In the genomic region with DNA sequence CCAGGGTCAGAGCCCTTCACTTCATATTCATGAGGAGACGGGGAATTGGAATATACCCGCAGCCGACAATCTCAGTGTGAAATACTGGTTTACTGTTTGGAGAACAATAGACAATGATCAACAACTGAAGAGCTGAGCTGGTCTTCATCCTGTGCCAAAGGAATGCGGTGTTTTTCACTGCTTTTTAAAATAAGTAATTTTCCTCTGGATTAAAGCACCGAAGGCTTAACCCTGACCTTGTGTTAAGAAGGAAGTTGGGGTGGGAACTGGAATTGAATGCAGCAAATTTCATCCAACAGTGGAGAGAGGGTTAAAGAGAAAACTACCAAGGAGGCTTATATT, we compare ENCODE assay signal across 15 cellular contexts. TPM values are rescaled to one million over a fixed set of nuclear protein-coding genes. Genes with fewer than 3 reads are reported as not detected.
DNase-seq lines count a peak whose midpoint lies in the region; ATAC-seq and TF ChIP-seq lines count a peak whose summit lies in the region.
"Had no signal": no experiment of that assay in that cellular context is flagged by ENCODE, and none has a peak within 500 bp of the region (broad histone marks: within the 10 kb centered on the region; RNA-seq: fewer than 3 reads in every experiment).

A gene with protein sequence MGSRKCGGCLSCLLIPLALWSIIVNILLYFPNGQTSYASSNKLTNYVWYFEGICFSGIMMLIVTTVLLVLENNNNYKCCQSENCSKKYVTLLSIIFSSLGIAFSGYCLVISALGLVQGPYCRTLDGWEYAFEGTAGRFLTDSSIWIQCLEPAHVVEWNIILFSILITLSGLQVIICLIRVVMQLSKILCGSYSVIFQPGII (minus strand): TSS at position 119 of the 342 bp plus-strand sequence. CDS start 254 bp downstream, outside the sequence.

- no peaks in the 10 kb centered on the region for H3K27me3 ChIP-seq in GM23338 (ENCODE audit: insufficient read depth)
- H3K27me3 ChIP-seq in iPS-18a (ENCODE audit: control insufficient read depth, insufficient read depth, low read length): no peaks in the 10 kb centered on the region
- H3K27me3 ChIP-seq: BLaER1 treated with 17β-estradiol and CSF1 and Interleukin-3, amounts not matched to agents 10 nM and 100 nM; hepatocyte had no signal

- peak within 1 kb of the TSS; percentile 83 for H3K27ac Mint-ChIP-seq in GM23338
- peak within 1 kb of the TSS; percentile 73 for H3K27ac Mint-ChIP-seq in chondrocyte (ENCODE audit: unreplicated experiment)
- H3K27ac Mint-ChIP-seq: activated CD4-positive, alpha-beta T cell treated with anti-CD3 and anti-CD28 coated beads, Interleukin-2, amount 10 ng/mL, durations not matched to agents 7 days and 5 days; nephron progenitor cell had no signal

- H3K4me1 ChIP-seq in GM23338 (ENCODE audit: insufficient read depth) (peaks cover 18% of the 10 kb centered on the region), iPS-18a (ENCODE audit: control insufficient read depth, low read depth, low read length) (peaks cover 16% of the 10 kb centered on the region)

- H3K9ac ChIP-seq in iPS-18a (ENCODE audit: low read length): peak within 1 kb of the TSS; percentile 19
- H3K9ac ChIP-seq: BLaER1 treated with 17β-estradiol and CSF1 and Interleukin-3, amounts not matched to agents 10 nM and 100 nM had no signal

- H3K36me3 Mint-ChIP-seq in GM23338 (ENCODE audit: low read depth) (no peaks in the 10 kb centered on the region), chondrocyte (ENCODE audit: low read depth) (no peaks in the 10 kb centered on the region)

- H3K4me1 Mint-ChIP-seq in GM23338: peaks cover 16% of the 10 kb centered on the region
- H3K4me1 Mint-ChIP-seq in chondrocyte (ENCODE audit: low read depth): peaks cover 25% of the 10 kb centered on the region
- H3K4me1 Mint-ChIP-seq: activated CD4-positive, alpha-beta T cell treated with anti-CD3 and anti-CD28 coated beads, Interleukin-2, amount 10 ng/mL, durations not matched to agents 7 days and 5 days had no signal

- peak within 1 kb of the TSS; percentile 48 for H3K4me3 Mint-ChIP-seq in GM23338
- H3K4me3 Mint-ChIP-seq in chondrocyte (ENCODE audit: unreplicated experiment): peak within 1 kb of the TSS; percentile 0
- H3K4me3 Mint-ChIP-seq: activated CD4-positive, alpha-beta T cell treated with anti-CD3 and anti-CD28 coated beads, Interleukin-2, amount 10 ng/mL, durations not matched to agents 7 days and 5 days; nephron progenitor cell had no signal

- H3K27ac ChIP-seq in GM23338 (ENCODE audit: low read depth) (peak within 1 kb of the TSS; percentile 48), iPS-18a (ENCODE audit: low read length) (no peak within 1 kb of the TSS)
- H3K27ac ChIP-seq: BLaER1 treated with 17β-estradiol and CSF1 and Interleukin-3, amounts not matched to agents 10 nM and 100 nM; hepatocyte had no signal

- peak within 1 kb of the TSS; percentile 37 for H3K4me2 ChIP-seq in GM23338
- H3K4me2 ChIP-seq: BLaER1 treated with 17β-estradiol and CSF1 and Interleukin-3, amounts not matched to agents 10 nM and 100 nM; hepatocyte had no signal

- DNase-seq in GM23338 (ENCODE audit: low spot score) (peak; percentile 29), chondrocyte (ENCODE audit: low spot score) (no peak), pulmonary artery endothelial cell (ENCODE audit: low read depth, low spot score) (peak; percentile 45), HUDEP-2 (lab: John Stamatoyannopoulos, UW; ENCODE audit: unreplicated experiment in 76 of 76) (no peak), NCI-H2081 treated with DMSO at 0.1 percent for 48 hours (lab: John Stamatoyannopoulos, UW) (no peak), NCI-H748 (lab: John Stamatoyannopoulos, UW; ENCODE audit: unreplicated experiment) (no peak)
- DNase-seq: activated CD4-positive, alpha-beta T cell treated with anti-CD3 and anti-CD28 coated beads, Interleukin-2, amount 10 ng/mL, durations not matched to agents 7 days and 5 days; NCI-H446 treated with DMSO at 0.1 percent for 48 hours; nephron progenitor cell; SIG-M5; stimulated activated CD4-positive, alpha-beta T cell treated with anti-CD3 and anti-CD28 coated beads, Interleukin-4, amount 100 ng/mL, for 4 hours had no signal

- H3K4me3 ChIP-seq in GM23338 (no peak within 1 kb of the TSS), iPS-18a (ENCODE audit: low read length) (peak within 1 kb of the TSS; percentile 33)
- H3K4me3 ChIP-seq: BLaER1 treated with 17β-estradiol and CSF1 and Interleukin-3, amounts not matched to agents 10 nM and 100 nM; hepatocyte had no signal

- H4K20me1 ChIP-seq in GM23338 (replicated peaks; ENCODE audit: insufficient read depth): no peaks in the 10 kb centered on the region
- H4K20me1 ChIP-seq: BLaER1 treated with 17β-estradiol and CSF1 and Interleukin-3, amounts not matched to agents 10 nM and 100 nM had no signal

- no peaks in the 10 kb centered on the region for H3K9me3 Mint-ChIP-seq in GM23338
- no peaks in the 10 kb centered on the region for H3K9me3 Mint-ChIP-seq in chondrocyte (ENCODE audit: low read depth)
- H3K9me3 Mint-ChIP-seq: activated CD4-positive, alpha-beta T cell treated with anti-CD3 and anti-CD28 coated beads, Interleukin-2, amount 10 ng/mL, durations not matched to agents 7 days and 5 days; nephron progenitor cell had no signal

- H3K9me3 ChIP-seq in iPS-18a (ENCODE audit: control insufficient read depth, low read depth, low read length): no peaks in the 10 kb centered on the region
- H3K9me3 ChIP-seq: BLaER1 treated with 17β-estradiol and CSF1 and Interleukin-3, amounts not matched to agents 10 nM and 100 nM had no signal

- H3K27me3 Mint-ChIP-seq in GM23338 (ENCODE audit: insufficient read depth, low read depth, poor library complexity): no peaks in the 10 kb centered on the region
- H3K27me3 Mint-ChIP-seq in chondrocyte (ENCODE audit: low read depth): no peaks in the 10 kb centered on the region

- H3K36me3 ChIP-seq in GM23338 (ENCODE audit: insufficient read depth): no peaks in the 10 kb centered on the region
- no peaks in the 10 kb centered on the region for H3K36me3 ChIP-seq in iPS-18a (ENCODE audit: control insufficient read depth, low read depth, low read length)
- H3K36me3 ChIP-seq: BLaER1 treated with 17β-estradiol and CSF1 and Interleukin-3, amounts not matched to agents 10 nM and 100 nM had no signal

- ATAC-seq in GM23338: peak; percentile 84
- ATAC-seq in GM21515 (IDR thresholded peaks at IDR 0.05; ENCODE audit: unreplicated experiment): no peak

- H3K9me2 ChIP-seq in GM23338 (ENCODE audit: insufficient read depth): no peaks in the 10 kb centered on the region

- H2AFZ ChIP-seq in GM23338: peak within 1 kb of the TSS; percentile 58
- H2AFZ ChIP-seq: hepatocyte had no signal

- no peaks in the 10 kb centered on the region for H3K79me2 ChIP-seq in GM23338 (replicated peaks; ENCODE audit: insufficient read depth)
- H3K79me2 ChIP-seq: hepatocyte had no signal

- no peaks in the 10 kb centered on the region for H3F3A ChIP-seq in GM23338 (replicated peaks; ENCODE audit: low read depth)

- TF ChIP-seq CTCF in GM23338 (conservative IDR thresholded peaks at IDR 0.05; ENCODE audit: low read depth in 2 of 2): no peak
- TF ChIP-seq CTCF in chondrocyte (IDR thresholded peaks at IDR 0.05): no peak

TF ChIP-seq in GM23338, 12 proteins besides CTCF, POLR2A, EP300 and RAD21:
- TF ChIP-seq EZH2 (IDR thresholded peaks at IDR 0.05; ENCODE audit: low read depth, unreplicated experiment): no peak

RNA-seq across cellular contexts. Expression of the gene that starts here (rescaled TPM):
- total RNA-seq in GM23338 (2014; rRNA removed; shearing (Covaris generic)): 1.0 and 1.6 TPM in 2 replicates
- 1.4 and 2.0 TPM in 2 replicates for polyA plus RNA-seq in GM23338 (2016; fragmentation: Nextera tagmentation; extraction: Ambion mirVana)
- total RNA-seq in chondrocyte: 0.20 to 1.4 TPM in 2 of 3 replicates, not detected in the other
- total RNA-seq in pulmonary artery endothelial cell: 81.6 and 267 TPM in 2 replicates
- total RNA-seq: activated CD4-positive, alpha-beta T cell treated with anti-CD3 and anti-CD28 coated beads, Interleukin-2, amount 10 ng/mL, durations not matched to agents 7 days and 5 days had no signal

Comparison
In these comparisons a context has a peak if more than half of its experiments do, and no peak if none do; other contexts are left out.
1. RNA of the gene that starts here (total RNA-seq): 81.6 to 267 TPM in pulmonary artery endothelial cell; 1.0 to 1.6 TPM in GM23338 and 0.20 to 1.4 TPM in chondrocyte; every median in the first group is over 10 times any median in the second.
2. DNase-seq: peak in GM23338 (single experiment) and pulmonary artery endothelial cell (single experiment); none in chondrocyte (single experiment), HUDEP-2 (0 of 76), NCI-H2081 treated with DMSO at 0.1 percent for 48 hours (single experiment) and NCI-H748 (single experiment).